9 cellular contexts compared by ENCODE assay signal in genomic region chr16:87613961-87614360, GRCh38. TPM values are rescaled to one million over a fixed set of nuclear protein-coding genes. Genes with fewer than 3 reads are reported as not detected.
"Had no signal": no experiment of that assay in that cellular context is flagged by ENCODE, and none has a peak within 500 bp of the region (broad histone marks: within the 10 kb centered on the region; RNA-seq: fewer than 3 reads in every experiment).

No MANE protein-coding gene starts in this region.

- H3K4me2 ChIP-seq: GM23338 had no signal

- H3K4me3 Mint-ChIP-seq: GM23338, H9, HFFc6 had no signal

- H3K9me3 Mint-ChIP-seq: GM23338, H9, HFFc6 had no signal

- H3K4me3 ChIP-seq: GM23248, GM23338, HAP-1 had no signal

- H3K4me1 ChIP-seq: HAP-1 had no signal

- H3K27ac Mint-ChIP-seq: GM23338, HFFc6 had no signal

- ATAC-seq: GM23338, HCT116 had no signal

- H2AFZ ChIP-seq: GM23248, GM23338 had no signal

- H3K27ac ChIP-seq: GM23248 had no signal

- H3K9me3 ChIP-seq: HAP-1 had no signal

- DNase-seq: GM23248, GOT3, H7, H9, HCEC 1CT, HFFc6 had no signal

- H3K36me3 ChIP-seq: HAP-1 had no signal

- H3K4me1 Mint-ChIP-seq: GM23338, H9 had no signal

RNA-seq across cellular contexts. Expression of gene JPH3, which starts 11.7 kb away (rescaled TPM):
- total RNA-seq: GM23248, HFFc6 had no signal
- polyA plus RNA-seq: GM23248 had no signal
